20 cellular contexts compared by ENCODE assay signal in the genomic region with DNA sequence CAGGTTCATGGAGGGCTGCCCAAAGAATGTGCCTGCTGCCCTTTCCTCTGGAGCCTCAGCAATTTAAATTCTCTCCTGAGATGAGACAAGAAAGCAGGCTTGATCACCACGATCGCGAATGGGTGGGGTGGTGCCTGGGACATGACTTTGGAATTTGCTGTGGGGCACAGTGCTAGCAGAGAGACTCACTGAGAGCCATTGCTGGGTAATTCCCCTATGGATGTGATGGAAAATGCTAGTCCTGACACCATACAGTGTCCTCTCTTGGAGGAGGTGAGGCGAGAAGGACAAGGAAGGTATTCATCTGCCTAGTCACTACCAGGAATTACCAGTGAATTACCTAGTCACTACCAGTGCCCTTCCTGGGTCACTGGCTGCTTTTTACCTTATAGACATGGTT. TPM values are rescaled to one million over a fixed set of nuclear protein-coding genes. Genes with fewer than 3 reads are reported as not detected.
"Had no signal": no experiment of that assay in that cellular context is flagged by ENCODE, and none has a peak within 500 bp of the region (broad histone marks: within the 10 kb centered on the region; RNA-seq: fewer than 3 reads in every experiment).

No MANE protein-coding gene starts in this region.

- H3K36me3 ChIP-seq: gastroesophageal sphincter, lower lobe of right lung, transverse colon, WERI-Rb-1 had no signal

- H3K27me3 ChIP-seq: heart left ventricle, transverse colon had no signal

- DNase-seq: activated CD4-positive, alpha-beta T cell treated with anti-CD3 and anti-CD28 coated beads, Interleukin-2, amount 50 U/mL, for 48 hours; activated CD8-positive, alpha-beta memory T cell treated with anti-CD3 and anti-CD28 coated beads, Interleukin-2, amount 10 ng/mL, durations not matched to agents 7 days and 5 days; activated naive CD4-positive, alpha-beta T cell; activated naive CD8-positive, alpha-beta T cell treated with anti-CD3 and anti-CD28 coated beads for 36 hours; amygdala; central memory CD4-positive, alpha-beta T cell; erythroblast; heart left ventricle; immature natural killer cell; left cardiac atrium; lower lobe of right lung; midbrain; psoas muscle; right cardiac atrium; T-helper 2 cell; transverse colon; WERI-Rb-1 had no signal

- H3K27ac ChIP-seq: gastroesophageal sphincter, lower lobe of right lung, psoas muscle, transverse colon, WERI-Rb-1 had no signal

- ATAC-seq: activated CD8-positive, alpha-beta memory T cell treated with anti-CD3 and anti-CD28 coated beads, Interleukin-2, amount 10 ng/mL, durations not matched to agents 7 days and 5 days; gastroesophageal sphincter; heart left ventricle; left cardiac atrium; lower lobe of right lung; psoas muscle; right cardiac atrium had no signal

- H3K4me1 ChIP-seq: gastroesophageal sphincter, psoas muscle, transverse colon had no signal

- H3K4me3 ChIP-seq: gastroesophageal sphincter, heart left ventricle, lower lobe of right lung, psoas muscle, skin epidermis, transverse colon had no signal

- H3K9me3 ChIP-seq: lower lobe of right lung, psoas muscle had no signal

RNA-seq across cellular contexts. Expression of gene FAM20A, which starts 15.5 kb away (rescaled TPM):
- total RNA-seq: activated CD8-positive, alpha-beta memory T cell treated with anti-CD3 and anti-CD28 coated beads, Interleukin-2, amount 10 ng/mL, durations not matched to agents 7 days and 5 days; activated naive CD8-positive, alpha-beta T cell treated with anti-CD3 and anti-CD28 coated beads for 36 hours; osteocyte had no signal
- polyA plus RNA-seq: immature natural killer cell had no signal
